Comparison of ENCODE assay signal across 16 cellular contexts in genomic region chr3:13219077-13219901, GRCh38.
"Had no signal": no experiment of that assay in that cellular context is flagged by ENCODE, and none has a peak within 500 bp of the region (broad histone marks: within the 10 kb centered on the region; RNA-seq: fewer than 3 reads in every experiment).

No MANE protein-coding gene starts in this region.

- FAIRE-seq: colon, TTC549 had no signal

- H3K9me3 ChIP-seq: breast epithelium, esophagus squamous epithelium, neutrophil, upper lobe of left lung had no signal

- H3K4me1 ChIP-seq: breast epithelium, upper lobe of left lung had no signal

- ATAC-seq: sciatic nerve had no signal

- H3K27me3 ChIP-seq: breast epithelium, upper lobe of left lung had no signal

- H3K4me3 ChIP-seq: breast epithelium, esophagus squamous epithelium, upper lobe of left lung had no signal

- DNase-seq: activated B cell treated with CpG ODN at 0.5 μM for 24 hours; activated CD4-positive, alpha-beta T cell treated with anti-CD3 and anti-CD28 coated beads, Interleukin-2, amount 10 ng/mL, durations not matched to agents 7 days and 5 days; activated effector memory CD4-positive, alpha-beta T cell treated with anti-CD3 and anti-CD28 coated beads, Interleukin-2, amount 50 U/mL, for 16 hours; activated T-cell treated with anti-CD3 and anti-CD28 coated beads, Interleukin-2, amount 50 U/mL, for 24 hours; esophagus squamous epithelium; foreskin fibroblast; naive B cell; stimulated activated CD4-positive, alpha-beta T cell treated with anti-CD3 and anti-CD28 coated beads, Interleukin-12 subunit alpha, Interleukin-12 subunit beta, amount 100 ng/mL, for 4 hours; stimulated activated naive CD4-positive, alpha-beta T cell treated with Interleukin-2 at 50 U/mL for 16 hours; T-helper 2 cell had no signal

- H3K36me3 ChIP-seq: breast epithelium, esophagus squamous epithelium, neutrophil, upper lobe of left lung had no signal

- H3K27ac ChIP-seq: breast epithelium, esophagus squamous epithelium, neutrophil, upper lobe of left lung had no signal
